13 cellular contexts compared by ENCODE assay signal in the genomic region with DNA sequence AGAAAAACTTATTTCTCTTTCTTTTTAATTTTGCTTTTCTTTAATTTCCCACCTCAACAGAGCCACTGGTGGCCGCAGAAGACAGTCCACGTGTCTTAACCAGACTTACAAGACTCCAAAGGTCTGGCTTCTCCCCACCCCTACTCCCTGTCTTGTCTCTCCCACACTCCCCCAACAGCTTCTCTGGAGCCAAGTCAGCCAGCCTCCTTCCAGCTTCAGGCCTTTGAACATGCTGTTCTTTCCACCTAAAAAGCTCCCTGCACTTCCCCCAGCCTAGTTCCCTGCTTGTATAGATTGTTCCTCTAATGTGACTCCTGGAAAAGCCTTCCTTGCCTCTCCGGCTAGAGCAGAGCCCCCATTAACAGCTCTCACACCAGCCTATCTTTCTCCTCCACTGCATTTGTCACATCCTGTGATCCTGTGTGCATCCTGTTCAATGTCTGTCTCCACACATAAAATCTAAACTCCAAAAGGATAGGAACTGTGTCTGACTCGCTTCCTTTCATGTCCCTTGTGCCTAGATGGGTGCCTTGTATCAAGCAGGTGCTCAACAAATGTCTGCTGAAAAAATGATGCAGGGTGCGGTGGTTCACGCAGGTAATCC. TPM values are rescaled to one million over a fixed set of nuclear protein-coding genes. Genes with fewer than 3 reads are reported as not detected.
DNase-seq lines count a peak whose midpoint lies in the region; ATAC-seq, FAIRE-seq and TF ChIP-seq lines count a peak whose summit lies in the region.
"Had no signal": no experiment of that assay in that cellular context is flagged by ENCODE, and none has a peak within 500 bp of the region (broad histone marks: within the 10 kb centered on the region; RNA-seq: fewer than 3 reads in every experiment).

No MANE protein-coding gene starts in this region.

- H3K4me1 ChIP-seq in adrenal gland (replicated peaks in 1 of 2) = peaks cover 10 to 11% of the 10 kb centered on the region in 2 donors
- H3K4me1 ChIP-seq in endothelial cell of umbilical vein (ENCODE audit: control insufficient read depth, extremely low read depth, insufficient read depth, low read length) = peaks cover 7% of the 10 kb centered on the region
- peaks cover 0 to 3% of the 10 kb centered on the region in 2 donors for H3K4me1 ChIP-seq in neuronal stem cell (ENCODE audit: control insufficient read depth in 2 of 2, insufficient read depth in 1 of 2, low read depth in 1 of 2, low read length in 2 of 2)
- H3K4me1 ChIP-seq in CD8-positive, alpha-beta T cell (ENCODE audit: insufficient read depth, low read length) = no peaks in the 10 kb centered on the region

- H3K23ac ChIP-seq in neuronal stem cell (ENCODE audit: low read depth, low read length, poor library complexity) = no peak overlapping the region

- no peaks in the 10 kb centered on the region for H3K9me3 Mint-ChIP-seq in CD8-positive, alpha-beta T cell
- H3K9me3 Mint-ChIP-seq: T-helper 1 cell treated with Interleukin-12 subunit alpha and Interleukin-12 subunit beta and Interleukin-4 antibody, amounts not matched to agents 30 μg/mL and 1 μg/mL, for 36 hours had no signal

- no peak overlapping the region for H2BK120ac ChIP-seq in neuronal stem cell (ENCODE audit: low read depth, low read length)

- TF ChIP-seq POLR2A in adrenal gland (IDR thresholded peaks at IDR 0.05) (no peak), endothelial cell of umbilical vein (IDR thresholded peaks at IDR 0.05; ENCODE audit: low read depth, low read length) (no peak)

- dilution Hi-C loops in endothelial cell of umbilical vein (cut with MboI; ENCODE audit: extremely low pct_ligation_motif_present, low sequenced_read_pairs) = no loop called here

- no peaks in the 10 kb centered on the region for H3K9me1 ChIP-seq in endothelial cell of umbilical vein (replicated peaks; ENCODE audit: control insufficient read depth, extremely low read depth, insufficient read depth, low read length)

- intact Hi-C loops in adrenal gland (cut with DNase I) = no loop called here
- intact Hi-C loops in endothelial cell of umbilical vein (cut with micrococcal nuclease) = no loop called here
- intact Hi-C loops in CD8-positive, alpha-beta T cell (cut with DNase I, micrococcal nuclease) = no loop called here

- FAIRE-seq in endothelial cell of umbilical vein (lab: Jason Lieb, UNC) = peak; percentile 84

- no peaks in the 10 kb centered on the region for H3K4me1 Mint-ChIP-seq in CD8-positive, alpha-beta T cell (ENCODE audit: low read depth)

- DNase-seq in adrenal gland = peak in 1 of 7 donors; percentile 21
- DNase-seq in endothelial cell of umbilical vein (ENCODE audit: low read depth, low spot score) = peak; percentile 55
- DNase-seq in neuronal stem cell (ENCODE audit: low spot score) = no peak
- no peak for DNase-seq in effector CD8-positive, alpha-beta T cell (lab: John Stamatoyannopoulos, UW)
- no peak for DNase-seq in CD8-positive, alpha-beta T cell
- no peak for DNase-seq in pons (ENCODE audit: low spot score)
- no peak for DNase-seq in stimulated activated naive CD4-positive, alpha-beta T cell (lab: John Stamatoyannopoulos, UW)
- DNase-seq: activated CD4-positive, alpha-beta T cell treated with anti-CD3 and anti-CD28 coated beads, Interleukin-2, amount 50 U/mL, for 4 hours; activated gamma-delta T cell; right cardiac atrium had no signal

- no peak overlapping the region for H3K4me3 ChIP-seq in adrenal gland
- no peak overlapping the region for H3K4me3 ChIP-seq in endothelial cell of umbilical vein (replicated peaks in 1 of 3; ENCODE audit: insufficient read depth in 1 of 3, low read depth in 1 of 3, low read length in 3 of 3)
- H3K4me3 ChIP-seq in neuronal stem cell (ENCODE audit: low read length in 2 of 2) = no peak overlapping the region
- no peak overlapping the region for H3K4me3 ChIP-seq in CD8-positive, alpha-beta T cell (ENCODE audit: low read depth, low read length)

- H3K4ac ChIP-seq in neuronal stem cell (ENCODE audit: low read length) = no peak overlapping the region

- no peak overlapping the region for H2AK5ac ChIP-seq in neuronal stem cell (ENCODE audit: low read depth, low read length)

- no peaks in the 10 kb centered on the region for H3K27me3 Mint-ChIP-seq in CD8-positive, alpha-beta T cell (ENCODE audit: low read depth)

- H3K36me3 ChIP-seq in adrenal gland (replicated peaks in 1 of 2) (no peaks in the 10 kb centered on the region), endothelial cell of umbilical vein (ENCODE audit: control insufficient read depth in 2 of 2, extremely low read depth in 1 of 2, insufficient read depth in 2 of 2, low read length in 2 of 2) (no peaks in the 10 kb centered on the region), neuronal stem cell (replicated peaks in 1 of 2; ENCODE audit: control insufficient read depth in 2 of 2, insufficient read depth in 2 of 2, low read length in 2 of 2) (peaks cover 0 to 25% of the 10 kb centered on the region in 2 donors)
- no peaks in the 10 kb centered on the region for H3K36me3 ChIP-seq in CD8-positive, alpha-beta T cell (ENCODE audit: insufficient read depth, low read length)

- H2BK5ac ChIP-seq in neuronal stem cell (ENCODE audit: low read length) = no peak overlapping the region

- BruUV-seq in endothelial cell of umbilical vein (replicated peaks; lab: Mats Ljungman, UMichigan) = no TSS peak

- no peaks in the 10 kb centered on the region for H3K79me1 ChIP-seq in neuronal stem cell (ENCODE audit: low read depth, low read length)

- WGBS in adrenal gland, 4 donors = 67 to 75% (median 69%) methylated on average over 6 of the region's 6 CpGs
- no CpG with 5 or more reads among the region's 6 CpGs for WGBS in neuronal stem cell (ENCODE audit: extremely low coverage in 2 of 2, insufficient read length in 2 of 2, insufficient replicate concordance in 1 of 2), 2 donors

- no peak overlapping the region for H2BK15ac ChIP-seq in neuronal stem cell (ENCODE audit: low read length)

- H3K4me2 ChIP-seq in endothelial cell of umbilical vein (ENCODE audit: insufficient read depth, low read length) (no peak overlapping the region), neuronal stem cell (ENCODE audit: insufficient read depth, low read length, poor library complexity, severe bottlenecking) (no peak overlapping the region)

- no peak overlapping the region for H3K14ac ChIP-seq in neuronal stem cell (ENCODE audit: low read length)

- H4K8ac ChIP-seq in neuronal stem cell (ENCODE audit: low read depth, low read length) = peak overlapping the region; percentile 23

- H3K9me3 ChIP-seq in adrenal gland (replicated peaks in 1 of 3) (no peaks in the 10 kb centered on the region), endothelial cell of umbilical vein (replicated peaks; ENCODE audit: control insufficient read depth, insufficient read depth, low read length) (no peaks in the 10 kb centered on the region), neuronal stem cell (replicated peaks in 1 of 2; ENCODE audit: control insufficient read depth in 2 of 2, insufficient read depth in 1 of 2, low read depth in 1 of 2, low read length in 2 of 2) (peaks cover 0 to 2% of the 10 kb centered on the region in 2 donors)
- no peaks in the 10 kb centered on the region for H3K9me3 ChIP-seq in CD8-positive, alpha-beta T cell (ENCODE audit: low read length)

- POLR2A ChIA-PET in endothelial cell of umbilical vein (lab: Charles Lee) = no interaction called here
- POLR2A ChIA-PET in CD8-positive, alpha-beta T cell (lab: Charles Lee) = interaction anchor here (0.9 to 1.2 kb wide), 2 partner anchors 20 to 42 kb away, joined by 3 read pairs; no protein-coding TSS in a partner anchor

- no peaks in the 10 kb centered on the region for H3K79me2 ChIP-seq in endothelial cell of umbilical vein (ENCODE audit: control insufficient read depth, insufficient read depth, low read length)

- no peak overlapping the region for H3K18ac ChIP-seq in neuronal stem cell (ENCODE audit: low read length)

- H3K9ac ChIP-seq in endothelial cell of umbilical vein (replicated peaks; ENCODE audit: extremely low read depth, insufficient read depth, low read length) (peak overlapping the region; percentile 19), neuronal stem cell (ENCODE audit: low read depth, low read length, poor library complexity) (no peak overlapping the region)

- H4K91ac ChIP-seq in neuronal stem cell (ENCODE audit: low read depth, low read length, poor library complexity) = no peak overlapping the region

- CTCF ChIA-PET in endothelial cell of umbilical vein (lab: Charles Lee) = interaction anchor here (1.2 to 1.5 kb wide), 2 partner anchors 16 to 41 kb away, joined by 3 read pairs; a partner anchor contains a TSS
- CTCF ChIA-PET in CD8-positive, alpha-beta T cell (lab: Charles Lee) = interaction anchor here (0.8 to 2.4 kb wide), 3 partner anchors 8 to 14 kb away, joined by 3 to 6 read pairs (median 5); a partner anchor contains a TSS

- H3K4me3 Mint-ChIP-seq in CD8-positive, alpha-beta T cell = no peak overlapping the region
- H3K4me3 Mint-ChIP-seq: T-helper 1 cell treated with Interleukin-12 subunit alpha and Interleukin-12 subunit beta and Interleukin-4 antibody, amounts not matched to agents 30 μg/mL and 1 μg/mL, for 36 hours had no signal

- H2BK12ac ChIP-seq in neuronal stem cell (ENCODE audit: low read length) = no peak overlapping the region

- H3K27ac Mint-ChIP-seq in CD8-positive, alpha-beta T cell = no peak overlapping the region
- H3K27ac Mint-ChIP-seq: T-helper 1 cell treated with Interleukin-12 subunit alpha and Interleukin-12 subunit beta and Interleukin-4 antibody, amounts not matched to agents 30 μg/mL and 1 μg/mL, for 36 hours had no signal

- no peaks in the 10 kb centered on the region for H3K27me3 ChIP-seq in adrenal gland
- no peaks in the 10 kb centered on the region for H3K27me3 ChIP-seq in endothelial cell of umbilical vein (ENCODE audit: control insufficient read depth in 2 of 2, insufficient read depth in 2 of 2, low read length in 2 of 2)
- no peaks in the 10 kb centered on the region for H3K27me3 ChIP-seq in neuronal stem cell (ENCODE audit: control insufficient read depth in 3 of 3, insufficient read depth in 3 of 3, low read depth in 1 of 3, low read length in 3 of 3)
- no peaks in the 10 kb centered on the region for H3K27me3 ChIP-seq in CD8-positive, alpha-beta T cell (ENCODE audit: insufficient read depth, low read length)

- H3K27ac ChIP-seq in 22Rv1 = 0 out of 2 replicates have a peak overlapping the region, but pooled peaks have one; percentile 0
- peak overlapping the region; percentile 24 to 81 (median 55) for H3K27ac ChIP-seq in adrenal gland
- peak overlapping the region; percentile 70 for H3K27ac ChIP-seq in endothelial cell of umbilical vein (ENCODE audit: insufficient read depth, low read depth, low read length)
- H3K27ac ChIP-seq in neuronal stem cell (replicated peaks; ENCODE audit: low read length) = no peak overlapping the region
- no peak overlapping the region for H3K27ac ChIP-seq in CD8-positive, alpha-beta T cell (ENCODE audit: low read depth, low read length)
- H3K27ac ChIP-seq: WERI-Rb-1 had no signal

- no peak overlapping the region for H2AFZ ChIP-seq in endothelial cell of umbilical vein (ENCODE audit: low read depth, low read length)
- H2AFZ ChIP-seq in neuronal stem cell (ENCODE audit: low read length) = no peak overlapping the region

- H3K36me3 Mint-ChIP-seq in CD8-positive, alpha-beta T cell = peaks cover 3% of the 10 kb centered on the region

- no peak for ATAC-seq in CD8-positive, alpha-beta T cell
- ATAC-seq: right cardiac atrium had no signal

- TF ChIP-seq CTCF in 22Rv1 (IDR thresholded peaks at IDR 0.05) (no peak), adrenal gland (IDR thresholded peaks at IDR 0.05) (no peak), endothelial cell of umbilical vein (IDR thresholded peaks at IDR 0.05; ENCODE audit: extremely low read depth in 1 of 2, insufficient read depth in 1 of 2, low read depth in 1 of 2, low read length in 2 of 2) (no peak)
- TF ChIP-seq CTCF in CD8-positive, alpha-beta T cell (IDR thresholded peaks at IDR 0.05) = no peak

- no peaks in the 10 kb centered on the region for H4K20me1 ChIP-seq in endothelial cell of umbilical vein (replicated peaks; ENCODE audit: control insufficient read depth, extremely low read depth, insufficient read depth, low read length)

RNA-seq across cellular contexts. Expression of a gene that starts 7.8 kb away (rescaled TPM):
- 100 to 1,000 TPM; 168 to 463 (median 296) TPM for total RNA-seq in adrenal gland
- polyA plus RNA-seq in adrenal gland = 100 to 1,000 TPM; 301 to 378 (median 335) TPM
- total RNA-seq in endothelial cell of umbilical vein = 469 TPM in 2 replicates
- 538 and 600 TPM in 2 replicates for polyA plus RNA-seq in endothelial cell of umbilical vein
- polyA plus RNA-seq in endothelial cell of umbilical vein (2011; cell fraction: cytosol; rRNA removed) = 684 and 687 TPM in 2 replicates
- 214 and 254 TPM in 2 replicates for polyA plus RNA-seq in endothelial cell of umbilical vein (2011; cell fraction: nucleus; rRNA removed)
- 725 and 951 TPM in 2 replicates for polyA plus RNA-seq in endothelial cell of umbilical vein (2012)
- 130 and 133 TPM in 2 replicates for polyA minus RNA-seq in endothelial cell of umbilical vein
- polyA minus RNA-seq in endothelial cell of umbilical vein (2011; cell fraction: cytosol; rRNA and poly(A)+ RNA removed) = 137 TPM
- polyA minus RNA-seq in endothelial cell of umbilical vein (2011; cell fraction: nucleus; rRNA and poly(A)+ RNA removed) = 29.7 and 40.4 TPM in 2 replicates
- 268 TPM for polyA plus RNA-seq in neuronal stem cell (2013, experiment 1 of 2)
- polyA plus RNA-seq in neuronal stem cell (2013, experiment 2 of 2) = 269 TPM
- 10 to 100 TPM; 25.9 to 26.1 TPM for total RNA-seq in CD8-positive, alpha-beta T cell

RNA-seq across cellular contexts. Expression of a gene that starts 18.6 kb away (rescaled TPM):
- total RNA-seq in adrenal gland = 100 to 1,000 TPM in 5 of 8 donors, 10 to 100 TPM in 3; 55.5 to 195 (median 140) TPM
- polyA plus RNA-seq in adrenal gland = 100 to 1,000 TPM in 1 of 3 donors, 10 to 100 TPM in 2; 62.5 to 123 (median 75.4) TPM
- 226 and 238 TPM in 2 replicates for total RNA-seq in endothelial cell of umbilical vein
- polyA plus RNA-seq in endothelial cell of umbilical vein = 97.7 and 153 TPM in 2 replicates
- polyA plus RNA-seq in endothelial cell of umbilical vein (2011; cell fraction: cytosol; rRNA removed) = 147 and 180 TPM in 2 replicates
- 143 and 191 TPM in 2 replicates for polyA plus RNA-seq in endothelial cell of umbilical vein (2011; cell fraction: nucleus; rRNA removed)
- 207 and 216 TPM in 2 replicates for polyA plus RNA-seq in endothelial cell of umbilical vein (2012)
- 76.8 TPM in 2 replicates for polyA minus RNA-seq in endothelial cell of umbilical vein
- polyA minus RNA-seq in endothelial cell of umbilical vein (2011; cell fraction: cytosol; rRNA and poly(A)+ RNA removed) = 104 TPM
- 54.5 and 62.4 TPM in 2 replicates for polyA minus RNA-seq in endothelial cell of umbilical vein (2011; cell fraction: nucleus; rRNA and poly(A)+ RNA removed)
- 234 TPM for polyA plus RNA-seq in neuronal stem cell (2013, experiment 1 of 2)
- polyA plus RNA-seq in neuronal stem cell (2013, experiment 2 of 2) = 239 TPM
- total RNA-seq in CD8-positive, alpha-beta T cell = 100 to 1,000 TPM; 137 to 139 TPM

RNA-seq across cellular contexts. Expression of a gene that starts 40.8 kb away (rescaled TPM):
- 10 to 100 TPM; 24.9 to 54.0 (median 34.7) TPM for total RNA-seq in adrenal gland
- 10 to 100 TPM; 31.9 to 46.6 (median 34.2) TPM for polyA plus RNA-seq in adrenal gland
- 19.7 and 27.2 TPM in 2 replicates for total RNA-seq in endothelial cell of umbilical vein
- polyA plus RNA-seq in endothelial cell of umbilical vein = 18.4 and 23.7 TPM in 2 replicates
- 27.6 and 29.7 TPM in 2 replicates for polyA plus RNA-seq in endothelial cell of umbilical vein (2011; cell fraction: cytosol; rRNA removed)
- polyA plus RNA-seq in endothelial cell of umbilical vein (2011; cell fraction: nucleus; rRNA removed) = 18.9 and 24.1 TPM in 2 replicates
- polyA plus RNA-seq in endothelial cell of umbilical vein (2012) = 28.0 and 31.3 TPM in 2 replicates
- 19.6 and 23.8 TPM in 2 replicates for polyA minus RNA-seq in endothelial cell of umbilical vein
- polyA minus RNA-seq in endothelial cell of umbilical vein (2011; cell fraction: cytosol; rRNA and poly(A)+ RNA removed) = 14.6 TPM
- polyA minus RNA-seq in endothelial cell of umbilical vein (2011; cell fraction: nucleus; rRNA and poly(A)+ RNA removed) = 6.7 and 10.3 TPM in 2 replicates
- 46.5 TPM for polyA plus RNA-seq in neuronal stem cell (2013, experiment 1 of 2)
- 46.1 TPM for polyA plus RNA-seq in neuronal stem cell (2013, experiment 2 of 2)
- 1 to 10 TPM; 7.7 to 9.0 TPM for total RNA-seq in CD8-positive, alpha-beta T cell

RNA-seq across cellular contexts. Expression of a gene that starts 41.9 kb away (rescaled TPM):
- total RNA-seq in adrenal gland (10 to 100 TPM; 21.9 to 43.6 (median 31.5) TPM), endothelial cell of umbilical vein (28.8 and 33.1 TPM in 2 replicates)
- polyA plus RNA-seq in adrenal gland (10 to 100 TPM in 1 of 3 donors, 1 to 10 TPM in 2; 9.0 to 29.8 (median 9.3) TPM), endothelial cell of umbilical vein (11.8 and 13.0 TPM in 2 replicates)
- 13.8 and 16.5 TPM in 2 replicates for polyA plus RNA-seq in endothelial cell of umbilical vein (2011; cell fraction: cytosol; rRNA removed)
- polyA plus RNA-seq in endothelial cell of umbilical vein (2011; cell fraction: nucleus; rRNA removed) = 23.5 and 24.2 TPM in 2 replicates
- polyA plus RNA-seq in endothelial cell of umbilical vein (2012) = 23.7 and 28.0 TPM in 2 replicates
- 17.4 and 25.1 TPM in 2 replicates for polyA minus RNA-seq in endothelial cell of umbilical vein
- 18.4 TPM for polyA minus RNA-seq in endothelial cell of umbilical vein (2011; cell fraction: cytosol; rRNA and poly(A)+ RNA removed)
- polyA minus RNA-seq in endothelial cell of umbilical vein (2011; cell fraction: nucleus; rRNA and poly(A)+ RNA removed) = 10.0 and 11.4 TPM in 2 replicates
- polyA plus RNA-seq in neuronal stem cell (2013, experiment 1 of 2) = 27.6 TPM
- polyA plus RNA-seq in neuronal stem cell (2013, experiment 2 of 2) = 28.7 TPM
- total RNA-seq in CD8-positive, alpha-beta T cell = 10 to 100 TPM; 16.6 to 17.3 TPM

RNA-seq across cellular contexts. Expression of a gene that starts 42.0 kb away (rescaled TPM):
- 10 to 100 TPM in 7 of 8 donors, 1 to 10 TPM in 1; 8.2 to 28.8 (median 19.7) TPM for total RNA-seq in adrenal gland
- 10 to 100 TPM; 19.2 to 35.6 (median 19.9) TPM for polyA plus RNA-seq in adrenal gland
- 46.0 and 48.1 TPM in 2 replicates for total RNA-seq in endothelial cell of umbilical vein
- 18.0 and 26.1 TPM in 2 replicates for polyA plus RNA-seq in endothelial cell of umbilical vein
- 40.9 and 41.5 TPM in 2 replicates for polyA plus RNA-seq in endothelial cell of umbilical vein (2011; cell fraction: cytosol; rRNA removed)
- polyA plus RNA-seq in endothelial cell of umbilical vein (2011; cell fraction: nucleus; rRNA removed) = 14.4 and 19.7 TPM in 2 replicates
- polyA plus RNA-seq in endothelial cell of umbilical vein (2012) = 64.9 and 103 TPM in 2 replicates
- polyA minus RNA-seq in endothelial cell of umbilical vein = 10.8 and 11.0 TPM in 2 replicates
- 24.1 TPM for polyA minus RNA-seq in endothelial cell of umbilical vein (2011; cell fraction: cytosol; rRNA and poly(A)+ RNA removed)
- 5.2 and 6.0 TPM in 2 replicates for polyA minus RNA-seq in endothelial cell of umbilical vein (2011; cell fraction: nucleus; rRNA and poly(A)+ RNA removed)
- polyA plus RNA-seq in neuronal stem cell (2013, experiment 1 of 2) = 54.2 TPM
- polyA plus RNA-seq in neuronal stem cell (2013, experiment 2 of 2) = 55.2 TPM
- 10 to 100 TPM; 35.8 to 36.0 TPM for total RNA-seq in CD8-positive, alpha-beta T cell

Comparison
In these comparisons a context has a peak if more than half of its experiments do, and no peak if none do; other contexts are left out.
1. H3K27ac ChIP-seq: peak in 22Rv1 (single experiment), adrenal gland (5 of 5) and endothelial cell of umbilical vein (single experiment); none in neuronal stem cell (single experiment) and CD8-positive, alpha-beta T cell (single experiment).
2. RNA of a gene that starts 7.8 kb away (total RNA-seq): 469 TPM in endothelial cell of umbilical vein and 168 to 463 TPM in adrenal gland; 25.9 to 26.1 TPM in CD8-positive, alpha-beta T cell; every median in the first group is over 4 times any median in the second.